In genomic region chr12:116544656-116545055, GRCh38 we compare ENCODE assay signal across 21 cellular contexts. TPM values are rescaled to one million over a fixed set of nuclear protein-coding genes. Genes with fewer than 3 reads are reported as not detected.
DNase-seq lines count a peak whose midpoint lies in the region; ATAC-seq, FAIRE-seq and TF ChIP-seq lines count a peak whose summit lies in the region.
"Had no signal": no experiment of that assay in that cellular context is flagged by ENCODE, and none has a peak within 500 bp of the region (broad histone marks: within the 10 kb centered on the region; RNA-seq: fewer than 3 reads in every experiment).

No MANE protein-coding gene starts in this region.

- no peak overlapping the region for H3K27ac Mint-ChIP-seq in MCF 10A (ENCODE audit: low read depth, unreplicated experiment)
- no peak overlapping the region for H3K27ac Mint-ChIP-seq in activated CD4-positive, alpha-beta T cell treated with anti-CD3 and anti-CD28 coated beads, Interleukin-2, amount 10 ng/mL, durations not matched to agents 7 days and 5 days
- H3K27ac Mint-ChIP-seq: activated T-helper 2 cell treated with anti-CD3 and anti-CD28 coated beads, Interferon-gamma antibody, Interleukin-2, Interleukin-4, amounts not matched to agents 10 μg/mL and 5 μg/mL and 100 μg/mL, durations not matched to agents 14 hours and 24 hours and 36 hours had no signal

- 72 to 74% methylated on average over 5 of the region's 5 CpGs for WGBS in heart right ventricle, 2 donors
- 60 to 61% methylated on average over 5 of the region's 5 CpGs for WGBS in testis, 2 donors

- TF ChIP-seq CTCF in breast epithelium (IDR thresholded peaks at IDR 0.05) = no peak
- no peak for TF ChIP-seq CTCF in MCF 10A (IDR thresholded peaks at IDR 0.05; ENCODE audit: unreplicated experiment)
- no peak for TF ChIP-seq CTCF in heart right ventricle (IDR thresholded peaks at IDR 0.05)
- TF ChIP-seq CTCF in omental fat pad (IDR thresholded peaks at IDR 0.05) = no peak
- no peak for TF ChIP-seq CTCF in testis (IDR thresholded peaks at IDR 0.05)
- no peak for TF ChIP-seq CTCF in GM13976 (IDR thresholded peaks at IDR 0.05; ENCODE audit: borderline replicate concordance, control extremely low read depth, extremely low read depth, insufficient read depth, missing control alignments)

- H3K9me3 ChIP-seq in breast epithelium = no peaks in the 10 kb centered on the region
- H3K9me3 ChIP-seq in heart right ventricle = no peaks in the 10 kb centered on the region
- no peaks in the 10 kb centered on the region for H3K9me3 ChIP-seq in testis
- H3K9me3 ChIP-seq: pancreas, SJSA1, vagina had no signal

- H3K9me3 Mint-ChIP-seq in MCF 10A (ENCODE audit: unreplicated experiment) = no peaks in the 10 kb centered on the region
- no peaks in the 10 kb centered on the region for H3K9me3 Mint-ChIP-seq in activated CD4-positive, alpha-beta T cell treated with anti-CD3 and anti-CD28 coated beads, Interleukin-2, amount 10 ng/mL, durations not matched to agents 7 days and 5 days
- H3K9me3 Mint-ChIP-seq: activated T-helper 2 cell treated with anti-CD3 and anti-CD28 coated beads, Interferon-gamma antibody, Interleukin-2, Interleukin-4, amounts not matched to agents 10 μg/mL and 5 μg/mL and 100 μg/mL, durations not matched to agents 14 hours and 24 hours and 36 hours; naive B cell had no signal

- H3K4me1 Mint-ChIP-seq in MCF 10A (ENCODE audit: insufficient read depth, unreplicated experiment) = peaks cover 11% of the 10 kb centered on the region
- H3K4me1 Mint-ChIP-seq in activated CD4-positive, alpha-beta T cell treated with anti-CD3 and anti-CD28 coated beads, Interleukin-2, amount 10 ng/mL, durations not matched to agents 7 days and 5 days = peaks cover 7% of the 10 kb centered on the region

- FAIRE-seq in GM19239 (lab: Jason Lieb, UNC) = no peak
- FAIRE-seq: H54, pancreas had no signal

- POLR2A ChIA-PET in MCF 10A (lab: Yijun Ruan, JAX) = no interaction called here
- POLR2A ChIA-PET in activated CD4-positive, alpha-beta T cell treated with anti-CD3 and anti-CD28 coated beads, Interleukin-2, amount 10 ng/mL, durations not matched to agents 7 days and 5 days (lab: Charles Lee) = no interaction called here

- ATAC-seq in heart right ventricle = peak in 6 of 8 donors; percentile 35 to 68 (median 42)
- ATAC-seq in omental fat pad (ENCODE audit: low FRiP score) = peak; percentile 35

- H3K27me3 ChIP-seq in breast epithelium (no peaks in the 10 kb centered on the region), heart right ventricle (peaks cover 0 to under 1% (median 0%) of the 10 kb centered on the region in 7 donors), testis (no peaks in the 10 kb centered on the region)
- H3K27me3 ChIP-seq: pancreas, SJSA1, vagina had no signal

- intact Hi-C loops in breast epithelium (cut with DNase I; ENCODE audit: low total_unique reads) = no loop called here
- intact Hi-C loops in MCF 10A (cut with micrococcal nuclease) = no loop called here
- intact Hi-C loops in heart right ventricle (cut with DNase I) = no loop called here
- intact Hi-C loops in testis (cut with DNase I; ENCODE audit: low total_unique reads) = no loop called here

- no peak overlapping the region for H3K4me3 Mint-ChIP-seq in MCF 10A (ENCODE audit: unreplicated experiment)
- no peak overlapping the region for H3K4me3 Mint-ChIP-seq in activated CD4-positive, alpha-beta T cell treated with anti-CD3 and anti-CD28 coated beads, Interleukin-2, amount 10 ng/mL, durations not matched to agents 7 days and 5 days
- H3K4me3 Mint-ChIP-seq: naive B cell had no signal

- DNase-seq in breast epithelium (ENCODE audit: low spot score in 2 of 2) (no peak), MCF 10A (ENCODE audit: unreplicated experiment) (no peak), heart right ventricle (no peak), omental fat pad (ENCODE audit: low spot score) (no peak), testis (peak; percentile 54), GM19239 (ENCODE audit: insufficient read length, low spot score) (no peak), GM13976 (ENCODE audit: low spot score) (no peak)
- no peak for DNase-seq in activated CD4-positive, alpha-beta T cell treated with anti-CD3 and anti-CD28 coated beads, Interleukin-2, amount 10 ng/mL, durations not matched to agents 7 days and 5 days
- DNase-seq: 8988T; activated CD8-positive, alpha-beta memory T cell treated with anti-CD3 and anti-CD28 coated beads, Interleukin-2, amount 50 U/mL, for 4 hours; naive B cell; NCI-H2029; NCI-H226; pancreas; PC-9; T-helper 2 cell had no signal

- H3K27ac ChIP-seq in breast epithelium (peak overlapping the region; percentile 46 to 82), heart right ventricle (no peak overlapping the region), testis (no peak overlapping the region)
- H3K27ac ChIP-seq: KMS-11, pancreas, PC-9, SJSA1, vagina had no signal

- H3K27me3 Mint-ChIP-seq in MCF 10A (ENCODE audit: insufficient read depth, unreplicated experiment) = no peaks in the 10 kb centered on the region
- H3K27me3 Mint-ChIP-seq in activated CD4-positive, alpha-beta T cell treated with anti-CD3 and anti-CD28 coated beads, Interleukin-2, amount 10 ng/mL, durations not matched to agents 7 days and 5 days = no peaks in the 10 kb centered on the region
- H3K27me3 Mint-ChIP-seq: naive B cell had no signal

- H3K36me3 ChIP-seq in breast epithelium (no peaks in the 10 kb centered on the region), heart right ventricle (no peaks in the 10 kb centered on the region), testis (ENCODE audit: low read depth, missing control alignments) (no peaks in the 10 kb centered on the region)
- H3K36me3 ChIP-seq: pancreas, SJSA1, vagina had no signal

- in situ Hi-C loops in GM13976 (cut with MboI; ENCODE audit: low sequenced_read_pairs, unreplicated experiment) = no loop called here

- H3K4me3 ChIP-seq in breast epithelium = no peak overlapping the region
- H3K4me3 ChIP-seq in heart right ventricle = no peak overlapping the region
- H3K4me3 ChIP-seq in testis = no peak overlapping the region
- H3K4me3 ChIP-seq: pancreas, PC-9, SJSA1, vagina had no signal

- BruUV-seq in MCF 10A (replicated peaks; lab: Mats Ljungman, UMichigan) = no TSS peak

- H3K4me1 ChIP-seq in breast epithelium (peaks cover 5 to 6% of the 10 kb centered on the region in 2 donors), heart right ventricle (peaks cover 2 to 38% (median 25%) of the 10 kb centered on the region in 9 donors), testis (peaks cover 10% of the 10 kb centered on the region)

- TF ChIP-seq POLR2A in breast epithelium (IDR thresholded peaks at IDR 0.05) (no peak), testis (IDR thresholded peaks at IDR 0.05) (no peak)

- H3K36me3 Mint-ChIP-seq in MCF 10A (ENCODE audit: insufficient read depth, unreplicated experiment) = no peaks in the 10 kb centered on the region
- no peaks in the 10 kb centered on the region for H3K36me3 Mint-ChIP-seq in activated CD4-positive, alpha-beta T cell treated with anti-CD3 and anti-CD28 coated beads, Interleukin-2, amount 10 ng/mL, durations not matched to agents 7 days and 5 days (ENCODE audit: low read depth)
- H3K36me3 Mint-ChIP-seq: naive B cell had no signal

- CTCF ChIA-PET in MCF 10A (lab: Yijun Ruan, JAX) = no interaction called here
- CTCF ChIA-PET in activated CD4-positive, alpha-beta T cell treated with anti-CD3 and anti-CD28 coated beads, Interleukin-2, amount 10 ng/mL, durations not matched to agents 7 days and 5 days (lab: Charles Lee) = interaction anchor here (0.8 kb wide), 1 partner anchor 12 kb away, joined by 4 read pairs; no protein-coding TSS in a partner anchor

RNA-seq across cellular contexts. Expression of gene MAP1LC3B2, which starts 14.5 kb away (rescaled TPM):
- total RNA-seq in breast epithelium = 1 to 10 TPM in 2 of 3 donors, under 1 TPM in 1; 0.98 to 8.5 (median 1.1) TPM
- total RNA-seq in MCF 10A (2022) = 3.4 and 5.1 TPM in 2 replicates
- total RNA-seq in heart right ventricle = 1 to 10 TPM in 9 of 10 donors, under 1 TPM in 1; 0.82 to 4.1 (median 2.2) TPM
- polyA plus RNA-seq in heart right ventricle = 1 to 10 TPM in 1 of 2 donors, under 1 TPM in 1; 0.59 to 4.6 TPM
- total RNA-seq in omental fat pad = 1 to 10 TPM in 2 of 4 donors, not detected in 2; 1.7 to 7.1 TPM
- 1 to 10 TPM; 1.0 to 1.5 TPM for total RNA-seq in testis
- 2.1 TPM for polyA plus RNA-seq in testis (ENCODE audit: insufficient read depth, low read depth, low replicate concordance)
- total RNA-seq in activated CD4-positive, alpha-beta T cell treated with anti-CD3 and anti-CD28 coated beads, Interleukin-2, amount 10 ng/mL, durations not matched to agents 7 days and 5 days = 1 to 10 TPM; 1.0 to 1.5 TPM
- total RNA-seq: vagina had no signal

Comparison
In these comparisons a context has a peak if more than half of its experiments do, and no peak if none do; other contexts are left out.
1. H3K27ac ChIP-seq: peak in breast epithelium (2 of 2); none in heart right ventricle (0 of 10) and testis (0 of 2).